Comparison of ENCODE assay signal across 13 cellular contexts in the genomic region with DNA sequence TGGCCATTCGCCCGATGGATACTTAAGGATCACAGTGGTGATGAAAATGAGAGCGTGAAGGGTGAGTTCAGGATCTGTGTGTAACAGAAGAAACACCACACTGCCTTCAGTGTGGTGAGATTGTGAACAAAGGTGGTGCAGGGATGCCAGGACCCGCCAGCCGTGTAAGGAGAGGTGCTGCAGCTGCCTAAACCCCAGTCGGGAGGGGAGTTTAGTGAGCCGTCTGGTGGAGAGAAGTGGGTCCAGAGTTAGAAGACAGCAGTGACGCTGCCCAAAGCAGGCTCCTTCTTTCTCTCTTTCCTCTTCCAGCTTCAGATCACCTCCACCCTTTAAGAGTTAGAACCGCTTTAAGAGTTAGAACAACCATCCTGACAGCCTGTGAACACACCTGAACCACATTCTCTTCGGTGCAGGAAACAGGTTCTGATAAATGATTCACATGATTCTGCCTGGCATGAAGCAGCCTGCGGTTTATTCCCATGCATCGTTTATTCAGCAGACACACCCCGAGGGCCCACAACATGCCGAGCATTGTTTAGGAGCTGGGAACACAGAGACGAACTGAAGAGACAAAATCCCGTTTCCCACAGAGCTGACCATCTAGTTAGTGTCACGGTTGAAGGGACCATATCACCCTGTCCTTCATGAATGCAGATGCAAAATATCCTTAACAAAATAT.
A peak's percentile ranks its signal among the peaks of the same experiment; 100 is the strongest.
DNase-seq lines count a peak whose midpoint lies in the region; ATAC-seq and TF ChIP-seq lines count a peak whose summit lies in the region.
"Had no signal": no experiment of that assay in that cellular context is flagged by ENCODE, and none has a peak within 500 bp of the region (broad histone marks: within the 10 kb centered on the region; RNA-seq: fewer than 3 reads in every experiment).

No MANE protein-coding gene starts in this region.

- peak; percentile 85 for ATAC-seq in esophagus mucosa
- ATAC-seq in Right ventricle myocardium superior (ENCODE audit: poor library complexity) = no peak

- DNase-seq in EL (peak; percentile 75), RWPE1 (ENCODE audit: low spot score) (peak; percentile 88), renal cortical epithelial cell (ENCODE audit: low read depth) (peak; percentile 95), GOT3 (lab: John Stamatoyannopoulos, UW) (no peak), GM10266 (ENCODE audit: extremely low spot score) (no peak), amygdala (lab: John Stamatoyannopoulos, UW) (no peak), Right ventricle myocardium superior (no peak)
- DNase-seq: activated CD4-positive, CD25-positive, alpha-beta regulatory T cell; CD8-positive, alpha-beta memory T cell; endodermal cell; NCI-H446 had no signal

- POLR2A ChIA-PET in RWPE1 (lab: Yijun Ruan, JAX; ENCODE audit: low non-redundant PET) = no interaction called here

- intact Hi-C loops in Right ventricle myocardium superior (cut with DNase I) = no loop called here

- no peak for TF ChIP-seq CTCF in RWPE1 (conservative IDR thresholded peaks at IDR 0.05; ENCODE audit: low read depth)
- TF ChIP-seq CTCF in GM10266 (IDR thresholded peaks at IDR 0.05; ENCODE audit: control insufficient read depth, insufficient read depth, low read depth, missing control alignments) = no peak

- peak overlapping the region; percentile 53; the same call in 1 of the 2 replicates for H3K27ac ChIP-seq in RWPE1
- H3K27ac ChIP-seq: ascending aorta had no signal

- CTCF ChIA-PET in RWPE1 (lab: Yijun Ruan, JAX) = interaction anchor here (0.5 to 0.6 kb wide), 2 partner anchors 18 to 1120 kb away, joined by 3 read pairs; no protein-coding TSS in a partner anchor

Comparison
In these comparisons a context has a peak if more than half of its experiments do, and no peak if none do; other contexts are left out.
1. DNase-seq: peak in EL (single experiment), RWPE1 (single experiment) and renal cortical epithelial cell (single experiment); none in GOT3 (single experiment), GM10266 (single experiment), amygdala (0 of 56) and Right ventricle myocardium superior (single experiment).